Comparison of ENCODE assay signal across 29 cellular contexts in genomic region chr2:65287364-65287763, GRCh38.
"Had no signal": no experiment of that assay in that cellular context is flagged by ENCODE, and none has a peak within 500 bp of the region (broad histone marks: within the 10 kb centered on the region; RNA-seq: fewer than 3 reads in every experiment).

No MANE protein-coding gene starts in this region.

- DNase-seq: colonic mucosa; cortex of kidney; dermis blood vessel endothelial cell; dorsolateral prefrontal cortex; effector CD4-positive, alpha-beta T cell; effector CD8-positive, alpha-beta T cell; effector memory CD4-positive, alpha-beta T cell; effector memory CD8-positive, alpha-beta T cell; endodermal cell; erythroblast; esophagus squamous epithelium; foreskin fibroblast; foreskin keratinocyte; foreskin melanocyte; gastrocnemius medialis; glutamatergic neuron; head of caudate nucleus; heart left ventricle; heart right ventricle had no signal

- H3K27me3 ChIP-seq: colonic mucosa, dorsolateral prefrontal cortex, esophagus muscularis mucosa, foreskin keratinocyte, gastrocnemius medialis, gastroesophageal sphincter, heart left ventricle, heart right ventricle had no signal

- H3K4me1 Mint-ChIP-seq: endodermal cell had no signal

- H3K9me3 ChIP-seq: colonic mucosa, esophagus muscularis mucosa, esophagus squamous epithelium, gastrocnemius medialis, gastroesophageal sphincter, heart left ventricle, heart right ventricle had no signal

- H3K4me3 ChIP-seq: colonic mucosa, coronary artery, dorsolateral prefrontal cortex, esophagus muscularis mucosa, esophagus squamous epithelium, gastrocnemius medialis, gastroesophageal sphincter, heart left ventricle, heart right ventricle had no signal

- H3K4me3 Mint-ChIP-seq: dendritic cell treated with granulocyte-macrophage colony-stimulating factor and Interleukin-4, amounts not matched to agents 40 ng/mL and 50 ng/mL, for 4 days; effector memory CD8-positive, alpha-beta T cell; endodermal cell had no signal

- FAIRE-seq: colon, endometrium, endothelial cell of umbilical vein, frontal cortex had no signal

- H3K9me3 Mint-ChIP-seq: dendritic cell treated with granulocyte-macrophage colony-stimulating factor and Interleukin-4, amounts not matched to agents 40 ng/mL and 50 ng/mL, for 4 days; effector memory CD8-positive, alpha-beta T cell; endodermal cell had no signal

- H3K27ac ChIP-seq: colonic mucosa, coronary artery, dorsolateral prefrontal cortex, epithelial cell of prostate, esophagus muscularis mucosa, esophagus squamous epithelium, foreskin keratinocyte, gastrocnemius medialis, gastroesophageal sphincter, heart left ventricle, heart right ventricle had no signal

- H3K27me3 Mint-ChIP-seq: dendritic cell treated with granulocyte-macrophage colony-stimulating factor and Interleukin-4, amounts not matched to agents 40 ng/mL and 50 ng/mL, for 4 days had no signal

- ATAC-seq: effector memory CD8-positive, alpha-beta T cell; esophagus mucosa; foreskin keratinocyte; gastrocnemius medialis; gastroesophageal sphincter; heart left ventricle; heart right ventricle had no signal

- H3K27ac Mint-ChIP-seq: dendritic cell treated with granulocyte-macrophage colony-stimulating factor and Interleukin-4, amounts not matched to agents 40 ng/mL and 50 ng/mL, for 4 days; effector memory CD8-positive, alpha-beta T cell; endodermal cell had no signal

- H3K36me3 ChIP-seq: colonic mucosa, esophagus muscularis mucosa, esophagus squamous epithelium, gastrocnemius medialis, gastroesophageal sphincter, heart left ventricle, heart right ventricle had no signal
